10 cellular contexts compared by ENCODE assay signal in the genomic region with DNA sequence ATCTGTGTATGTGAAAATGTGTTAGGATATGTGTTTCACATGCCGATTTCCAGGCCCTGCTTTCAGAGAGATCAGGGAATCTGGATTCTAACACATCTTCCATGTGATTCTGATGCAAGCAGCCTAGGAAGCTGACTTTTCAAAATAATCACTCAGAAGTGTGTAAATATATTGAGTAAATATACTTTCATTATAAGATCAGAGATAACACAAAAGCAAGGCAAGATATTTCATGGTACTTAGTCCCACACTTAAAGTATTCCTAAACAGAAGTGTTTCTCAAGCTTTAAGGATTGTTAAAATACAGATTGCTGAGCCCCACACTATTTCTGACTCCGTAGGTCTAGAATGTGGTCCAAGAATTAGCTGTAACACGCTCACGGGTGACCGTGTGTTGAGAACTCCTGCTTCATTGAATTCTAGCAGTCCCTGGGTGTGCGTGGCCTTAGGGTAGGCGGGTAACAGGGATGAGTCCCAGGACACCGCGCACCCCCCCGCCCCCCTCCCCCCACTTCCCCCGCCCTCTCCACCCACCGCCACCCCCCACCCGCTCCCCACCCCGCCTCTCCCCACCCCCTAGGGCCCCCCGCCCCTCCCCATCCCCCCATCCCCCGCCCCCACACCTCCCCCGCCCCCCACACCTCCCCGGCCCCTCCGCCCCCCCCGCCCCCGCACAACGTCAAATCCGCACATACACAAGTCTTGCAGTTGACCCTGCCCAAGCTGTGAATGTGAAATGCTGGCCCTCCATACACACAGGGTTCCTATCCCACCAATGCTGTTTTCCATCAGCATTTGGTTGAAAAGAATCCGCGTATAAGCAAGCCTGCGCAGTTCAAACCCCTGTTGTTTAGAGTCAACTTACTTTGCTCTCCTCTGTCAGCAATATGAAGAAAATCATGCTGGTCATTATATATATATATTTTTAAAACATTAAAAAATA.
DNase-seq lines count a peak whose midpoint lies in the region; ATAC-seq and TF ChIP-seq lines count a peak whose summit lies in the region.
"Had no signal": no experiment of that assay in that cellular context is flagged by ENCODE, and none has a peak within 500 bp of the region (broad histone marks: within the 10 kb centered on the region; RNA-seq: fewer than 3 reads in every experiment).

No MANE protein-coding gene starts in this region.

- H3K27ac Mint-ChIP-seq in activated CD4-positive, alpha-beta T cell treated with anti-CD3 and anti-CD28 coated beads for 36 hours = peak overlapping the region; percentile 97
- peak overlapping the region; percentile 97 for H3K27ac Mint-ChIP-seq in stimulated activated effector memory CD8-positive, alpha-beta T cell treated with anti-CD3 and anti-CD28 coated beads, Interleukin-12 subunit alpha, Interleukin-12 subunit beta, amount 100 ng/mL, for 72 hours
- H3K27ac Mint-ChIP-seq in Caco-2 (ENCODE audit: unreplicated experiment) = no peak overlapping the region

- H3K27me3 Mint-ChIP-seq in activated CD4-positive, alpha-beta T cell treated with anti-CD3 and anti-CD28 coated beads for 36 hours = no peaks in the 10 kb centered on the region
- H3K27me3 Mint-ChIP-seq in Caco-2 (ENCODE audit: insufficient read depth, unreplicated experiment) = no peaks in the 10 kb centered on the region

- DNase-seq in activated CD4-positive, alpha-beta T cell treated with anti-CD3 and anti-CD28 coated beads for 36 hours = peak; percentile 63
- no peak for DNase-seq in activated CD4-positive, alpha-beta T cell treated with anti-CD3 and anti-CD28 coated beads, Interleukin-2, amount 50 U/mL, for 1 hour
- DNase-seq in NCI-H69 (lab: John Stamatoyannopoulos, UW) (peak; percentile 27), colonic mucosa (no peak), Caco-2 (no peak), NCI-H146 (lab: John Stamatoyannopoulos, UW) (no peak), PC-9 (no peak)
- peak in 1 of 2 donors; percentile 78 for DNase-seq in stimulated activated effector memory CD8-positive, alpha-beta T cell treated with anti-CD3 and anti-CD28 coated beads, Interleukin-12 subunit alpha, Interleukin-12 subunit beta, amount 100 ng/mL, for 72 hours (ENCODE audit: low spot score in 2 of 2)
- DNase-seq: ACHN, ovary had no signal

- H2AFZ ChIP-seq in PC-9 = no peak overlapping the region

- H3K36me3 ChIP-seq in colonic mucosa (no peaks in the 10 kb centered on the region), Caco-2 (ENCODE audit: control insufficient read depth, insufficient read depth, low read length) (no peaks in the 10 kb centered on the region), PC-9 (ENCODE audit: low read depth) (no peaks in the 10 kb centered on the region)
- H3K36me3 ChIP-seq: ovary had no signal

- BruUV-seq in Caco-2 (replicated peaks; lab: Mats Ljungman, UMichigan) (no TSS peak), PC-9 (replicated peaks; lab: Mats Ljungman, UMichigan) (no TSS peak)

- no peaks in the 10 kb centered on the region for H3K9me2 ChIP-seq in PC-9 (ENCODE audit: insufficient read depth)

- no peak overlapping the region for H3K4me2 ChIP-seq in PC-9

- no peaks in the 10 kb centered on the region for H3K79me2 ChIP-seq in PC-9 (ENCODE audit: low read depth)

- CTCF ChIA-PET in activated CD4-positive, alpha-beta T cell treated with anti-CD3 and anti-CD28 coated beads for 36 hours (lab: Charles Lee) = interaction anchor here (0.7 to 2.7 kb wide), 3 partner anchors 19 to 619 kb away, joined by 3 to 15 read pairs (median 3); no protein-coding TSS in a partner anchor
- CTCF ChIA-PET in Caco-2 (lab: Charles Lee) (no interaction called here), PC-9 (lab: Charles Lee) (no interaction called here)

- H3K4me3 Mint-ChIP-seq in activated CD4-positive, alpha-beta T cell treated with anti-CD3 and anti-CD28 coated beads for 36 hours = peak overlapping the region; percentile 63
- peak overlapping the region; percentile 70 for H3K4me3 Mint-ChIP-seq in stimulated activated effector memory CD8-positive, alpha-beta T cell treated with anti-CD3 and anti-CD28 coated beads, Interleukin-12 subunit alpha, Interleukin-12 subunit beta, amount 100 ng/mL, for 72 hours
- H3K4me3 Mint-ChIP-seq in Caco-2 (ENCODE audit: unreplicated experiment) = no peak overlapping the region

- no peak for ATAC-seq in activated CD4-positive, alpha-beta T cell treated with anti-CD3 and anti-CD28 coated beads for 36 hours
- peak; percentile 44 for ATAC-seq in stimulated activated effector memory CD8-positive, alpha-beta T cell treated with anti-CD3 and anti-CD28 coated beads, Interleukin-12 subunit alpha, Interleukin-12 subunit beta, amount 100 ng/mL, for 72 hours

- H3F3A ChIP-seq in PC-9 (ENCODE audit: insufficient read depth, low read depth) = no peaks in the 10 kb centered on the region

- intact Hi-C loops in activated CD4-positive, alpha-beta T cell treated with anti-CD3 and anti-CD28 coated beads for 36 hours (cut with DNase I, micrococcal nuclease) = loop anchor here (5.0 to 10.0 kb wide), 5 partner anchors 201 to 679 kb away; a partner anchor contains a TSS
- intact Hi-C loops in colonic mucosa (cut with DNase I) (no loop called here), Caco-2 (cut with micrococcal nuclease; ENCODE audit: unreplicated experiment) (no loop called here), PC-9 (cut with micrococcal nuclease; ENCODE audit: unreplicated experiment) (loop anchor here (5.0 to 10.0 kb wide), 2 partner anchors 41 to 52 kb away; no protein-coding TSS in a partner anchor)

- peaks cover 6% of the 10 kb centered on the region for H3K4me1 ChIP-seq in colonic mucosa
- H3K4me1 ChIP-seq in Caco-2 = 0 out of 2 replicates have a peak, but pooled peaks cover 5% of the 10 kb centered on the region
- H3K4me1 ChIP-seq in PC-9 (replicated peaks; ENCODE audit: insufficient read depth) = peaks cover 10% of the 10 kb centered on the region; the same call in 1 of the 2 replicates

- H3K9me3 Mint-ChIP-seq in activated CD4-positive, alpha-beta T cell treated with anti-CD3 and anti-CD28 coated beads for 36 hours (ENCODE audit: low read depth) = peaks cover 11% of the 10 kb centered on the region
- peaks cover 2% of the 10 kb centered on the region for H3K9me3 Mint-ChIP-seq in stimulated activated effector memory CD8-positive, alpha-beta T cell treated with anti-CD3 and anti-CD28 coated beads, Interleukin-12 subunit alpha, Interleukin-12 subunit beta, amount 100 ng/mL, for 72 hours
- H3K9me3 Mint-ChIP-seq in Caco-2 (ENCODE audit: unreplicated experiment) = no peaks in the 10 kb centered on the region

- H3K36me3 Mint-ChIP-seq in activated CD4-positive, alpha-beta T cell treated with anti-CD3 and anti-CD28 coated beads for 36 hours (ENCODE audit: low read depth) = peaks cover 19% of the 10 kb centered on the region
- H3K36me3 Mint-ChIP-seq in stimulated activated effector memory CD8-positive, alpha-beta T cell treated with anti-CD3 and anti-CD28 coated beads, Interleukin-12 subunit alpha, Interleukin-12 subunit beta, amount 100 ng/mL, for 72 hours = peaks cover 40% of the 10 kb centered on the region
- no peaks in the 10 kb centered on the region for H3K36me3 Mint-ChIP-seq in Caco-2 (ENCODE audit: insufficient read depth, unreplicated experiment)

- no peak for TF ChIP-seq CTCF in colonic mucosa (IDR thresholded peaks at IDR 0.05)
- TF ChIP-seq CTCF in Caco-2 (IDR thresholded peaks at IDR 0.05; ENCODE audit: insufficient read depth in 1 of 2, low read depth in 1 of 2, low read length in 1 of 2, severe bottlenecking in 1 of 2, unreplicated experiment in 1 of 2) = no peak
- TF ChIP-seq CTCF in PC-9 (conservative IDR thresholded peaks at IDR 0.05) = no peak

- H3K27me3 ChIP-seq in colonic mucosa (no peaks in the 10 kb centered on the region), Caco-2 (replicated peaks; ENCODE audit: control insufficient read depth, insufficient read depth, low read length) (no peaks in the 10 kb centered on the region), PC-9 (ENCODE audit: insufficient read depth, low read depth) (no peaks in the 10 kb centered on the region)
- H3K27me3 ChIP-seq: ovary had no signal

- no peak overlapping the region for H3K4me3 ChIP-seq in colonic mucosa
- H3K4me3 ChIP-seq in Caco-2 (ENCODE audit: low read depth, low read length) = no peak overlapping the region
- no peak overlapping the region for H3K4me3 ChIP-seq in PC-9
- H3K4me3 ChIP-seq: ovary had no signal

- POLR2A ChIA-PET in activated CD4-positive, alpha-beta T cell treated with anti-CD3 and anti-CD28 coated beads for 36 hours (lab: Charles Lee) = interaction anchor here (0.6 to 4.2 kb wide), 6 partner anchors 13 to 97 kb away, joined by 3 to 44 read pairs (median 4); a partner anchor contains a TSS
- POLR2A ChIA-PET in Caco-2 (lab: Charles Lee) (no interaction called here), PC-9 (lab: Charles Lee; ENCODE audit: unreplicated experiment) (interaction anchor here (0.7 kb wide), 1 partner anchor 30 kb away, joined by 3 read pairs; no protein-coding TSS in a partner anchor)

- no peaks in the 10 kb centered on the region for H4K20me1 ChIP-seq in PC-9 (ENCODE audit: insufficient read depth)

- H3K9me3 ChIP-seq in colonic mucosa (no peaks in the 10 kb centered on the region), Caco-2 (no peaks in the 10 kb centered on the region), PC-9 (ENCODE audit: insufficient read depth, low read depth) (no peaks in the 10 kb centered on the region)
- H3K9me3 ChIP-seq: ovary had no signal

- H3K27ac ChIP-seq in colonic mucosa (peak overlapping the region; percentile 15), PC-9 (no peak overlapping the region)
- H3K27ac ChIP-seq: ovary had no signal

- peaks cover 67% of the 10 kb centered on the region for H3K4me1 Mint-ChIP-seq in activated CD4-positive, alpha-beta T cell treated with anti-CD3 and anti-CD28 coated beads for 36 hours
- H3K4me1 Mint-ChIP-seq in stimulated activated effector memory CD8-positive, alpha-beta T cell treated with anti-CD3 and anti-CD28 coated beads, Interleukin-12 subunit alpha, Interleukin-12 subunit beta, amount 100 ng/mL, for 72 hours = peaks cover 46% of the 10 kb centered on the region
- H3K4me1 Mint-ChIP-seq in Caco-2 (ENCODE audit: low read depth, unreplicated experiment) = peaks cover 13% of the 10 kb centered on the region

- peak overlapping the region in 1 of 2 donors; percentile 26 for H3K9ac ChIP-seq in colonic mucosa (ENCODE audit: low read depth in 2 of 2, low read length in 2 of 2)

Comparison
In these comparisons a context has a peak if more than half of its experiments do, and no peak if none do; other contexts are left out.
1. DNase-seq: peak in activated CD4-positive, alpha-beta T cell treated with anti-CD3 and anti-CD28 coated beads for 36 hours (single experiment) and NCI-H69 (single experiment); none in activated CD4-positive, alpha-beta T cell treated with anti-CD3 and anti-CD28 coated beads, Interleukin-2, amount 50 U/mL, for 1 hour (single experiment), colonic mucosa (single experiment), Caco-2 (0 of 2), NCI-H146 (single experiment) and PC-9 (0 of 2).
2. intact Hi-C loops: an anchor here in activated CD4-positive, alpha-beta T cell treated with anti-CD3 and anti-CD28 coated beads for 36 hours (5.0 to 10.0 kb wide) and PC-9 (5.0 to 10.0 kb wide); none called in colonic mucosa and Caco-2.